ENCODE assay signal across 1 cellular context in the genomic region with DNA sequence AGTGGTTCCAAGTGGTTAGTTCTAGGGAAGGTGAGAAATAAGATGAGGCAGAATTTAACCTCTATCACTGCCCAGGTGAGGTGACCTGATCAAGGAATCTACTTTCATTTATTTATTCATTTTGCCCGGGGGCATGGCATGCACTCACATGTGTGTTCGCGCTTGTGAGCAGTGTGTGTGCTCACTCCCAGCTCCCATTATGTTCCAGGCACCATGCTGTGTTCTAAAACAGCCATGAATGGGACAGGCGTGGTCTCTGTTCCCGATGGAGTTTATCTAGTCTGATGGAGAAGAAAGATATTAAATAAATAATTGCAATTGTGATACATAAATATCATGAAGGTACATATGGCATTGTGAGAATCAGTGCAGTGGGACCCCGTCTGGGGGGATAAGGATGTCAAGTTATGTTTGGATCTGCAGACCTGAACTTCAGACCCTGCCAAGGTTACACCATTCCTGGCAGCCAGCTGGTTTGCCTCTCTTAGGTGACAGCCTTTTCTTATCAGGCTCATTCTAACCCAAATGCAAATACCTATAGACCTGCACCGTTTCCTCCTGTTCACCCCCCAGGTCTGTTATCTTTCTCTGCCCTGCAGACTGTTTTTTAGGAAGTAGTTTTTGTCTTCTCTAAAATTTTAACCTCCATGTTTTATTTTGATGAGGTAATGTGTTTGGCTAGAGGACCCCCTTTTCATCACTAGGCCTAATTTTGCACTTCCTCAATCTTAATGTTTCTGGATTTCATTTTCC.
TF ChIP-seq lines count a peak whose summit lies in the region.

No MANE protein-coding gene starts in this region.

TF ChIP-seq in GM12878, 131 proteins besides CTCF, POLR2A, EP300 and RAD21:
- TF ChIP-seq SPI1 (IDR thresholded peaks at IDR 0.05; ENCODE audit: borderline replicate concordance, insufficient read depth, low read depth, low read length) (peak; percentile 52; the same call in 1 of the 2 replicates), EGR1 (IDR thresholded peaks at IDR 0.05; ENCODE audit: borderline replicate concordance in 1 of 2, low read depth in 2 of 2, low read length in 2 of 2) (no peak), SKIL (IDR thresholded peaks at IDR 0.05; ENCODE audit: low read depth, poor library complexity, severe bottlenecking) (peak; percentile 29), GABPA (IDR thresholded peaks at IDR 0.05; ENCODE audit: low read depth) (no peak), TCF12 (IDR thresholded peaks at IDR 0.05; ENCODE audit: low read depth, low read length) (peak; percentile 60; the same call in 1 of the 2 replicates), ATF7 (IDR thresholded peaks at IDR 0.05; ENCODE audit: low read depth) (peak; percentile 56), JUNB (IDR thresholded peaks at IDR 0.05) (no peak), TCF3 (IDR thresholded peaks at IDR 0.05; ENCODE audit: borderline replicate concordance, insufficient read depth, low read depth, low read length) (peak; percentile 71; the same call in 1 of the 2 replicates), RFX5 (IDR thresholded peaks at IDR 0.05; ENCODE audit: low read depth, low read length) (no peak)
